In genomic region chr6:98831057-98832031, GRCh38 we compare ENCODE assay signal across 1 cellular context.
TF ChIP-seq lines count a peak whose summit lies in the region.

No MANE protein-coding gene starts in this region.

TF ChIP-seq in H1, 55 proteins besides CTCF, POLR2A, EP300 and RAD21 (continued from another document):
- TF ChIP-seq ATF2 (IDR thresholded peaks at IDR 0.05; ENCODE audit: low read length), result no peak
- peak; percentile 41 for TF ChIP-seq E2F6 (IDR thresholded peaks at IDR 0.05)
- TF ChIP-seq EZH2 (IDR thresholded peaks at IDR 0.05; ENCODE audit: low read depth, low read length, severe bottlenecking), result peak; percentile 87
- no peak for TF ChIP-seq CHD2 (IDR thresholded peaks at IDR 0.05; ENCODE audit: low read length)
- peak; percentile 85 for TF ChIP-seq KDM4A (IDR thresholded peaks at IDR 0.05; ENCODE audit: low read depth, low read length, severe bottlenecking)
- no peak for TF ChIP-seq RFX5 (IDR thresholded peaks at IDR 0.05; ENCODE audit: borderline replicate concordance, low read depth, low read length)
- peak; percentile 72 for TF ChIP-seq CTBP2 (IDR thresholded peaks at IDR 0.05; ENCODE audit: borderline replicate concordance, insufficient read depth, insufficient read length, low read length)
- TF ChIP-seq ASH2L (IDR thresholded peaks at IDR 0.05; ENCODE audit: low read length), result peak; percentile 66
- peak; percentile 97 for TF ChIP-seq SUZ12 (IDR thresholded peaks at IDR 0.05; ENCODE audit: low read length)
